Comparison of ENCODE assay signal across 25 cellular contexts in genomic region chr2:108376774-108377173, GRCh38. TPM values are rescaled to one million over a fixed set of nuclear protein-coding genes. Genes with fewer than 3 reads are reported as not detected.
DNase-seq lines count a peak whose midpoint lies in the region; ATAC-seq, FAIRE-seq and TF ChIP-seq lines count a peak whose summit lies in the region.
"Had no signal": no experiment of that assay in that cellular context is flagged by ENCODE, and none has a peak within 500 bp of the region (broad histone marks: within the 10 kb centered on the region; RNA-seq: fewer than 3 reads in every experiment).

No MANE protein-coding gene starts in this region.

- no peaks in the 10 kb centered on the region for H3K27me3 Mint-ChIP-seq in neural crest cell (ENCODE audit: low read depth)
- H3K27me3 Mint-ChIP-seq: activated T-helper 17 cell treated with anti-CD3 and anti-CD28 coated beads, Interleukin-2, amount 50 U/mL, for 72 hours had no signal

- POLR2A ChIA-PET in endothelial cell of umbilical vein (lab: Charles Lee): interaction anchor here (1.4 kb wide), 1 partner anchor 73 kb away, joined by 3 read pairs; no protein-coding TSS in a partner anchor

- FAIRE-seq in endothelial cell of umbilical vein (lab: Jason Lieb, UNC): no peak

- dilution Hi-C loops in endothelial cell of umbilical vein (cut with MboI; ENCODE audit: extremely low pct_ligation_motif_present, low sequenced_read_pairs): no loop called here

- H3K4me1 Mint-ChIP-seq in neural crest cell: peaks cover 31% of the 10 kb centered on the region
- H3K4me1 Mint-ChIP-seq: activated CD4-positive, alpha-beta T cell treated with anti-CD3 and anti-CD28 coated beads for 36 hours; activated CD8-positive, alpha-beta memory T cell treated with anti-CD3 and anti-CD28 coated beads, Interleukin-2, amount 10 ng/mL, durations not matched to agents 7 days and 5 days; activated T-helper 17 cell treated with anti-CD3 and anti-CD28 coated beads, Interleukin-2, amount 50 U/mL, for 72 hours; central memory CD8-positive, alpha-beta T cell had no signal

- no peak for TF ChIP-seq CTCF in cardiac muscle cell (IDR thresholded peaks at IDR 0.05; ENCODE audit: low read depth, low read length)
- no peak for TF ChIP-seq CTCF in endothelial cell of umbilical vein (IDR thresholded peaks at IDR 0.05; ENCODE audit: extremely low read depth in 1 of 2, insufficient read depth in 1 of 2, low read depth in 1 of 2, low read length in 2 of 2)
- TF ChIP-seq CTCF in neural crest cell (conservative IDR thresholded peaks at IDR 0.05): no peak
- TF ChIP-seq CTCF in upper lobe of right lung (IDR thresholded peaks at IDR 0.05): no peak
- TF ChIP-seq CTCF in GM13977 (IDR thresholded peaks at IDR 0.05; ENCODE audit: extremely low read depth, insufficient read depth, missing control alignments): no peak

- H3K4me3 ChIP-seq in cardiac muscle cell (no peak overlapping the region), endothelial cell of umbilical vein (replicated peaks in 1 of 3; ENCODE audit: insufficient read depth in 1 of 3, low read depth in 1 of 3, low read length in 3 of 3) (no peak overlapping the region), upper lobe of right lung (no peak overlapping the region)

- no peak overlapping the region for H3K4me2 ChIP-seq in endothelial cell of umbilical vein (ENCODE audit: insufficient read depth, low read length)

- no peak for TF ChIP-seq POLR2A in endothelial cell of umbilical vein (IDR thresholded peaks at IDR 0.05; ENCODE audit: low read depth, low read length)

- H3K36me3 Mint-ChIP-seq in neural crest cell (ENCODE audit: low read depth): no peaks in the 10 kb centered on the region
- H3K36me3 Mint-ChIP-seq: activated CD8-positive, alpha-beta memory T cell treated with anti-CD3 and anti-CD28 coated beads, Interleukin-2, amount 10 ng/mL, durations not matched to agents 7 days and 5 days; immature natural killer cell had no signal

- H3K27ac Mint-ChIP-seq in neural crest cell (ENCODE audit: unreplicated experiment): no peak overlapping the region
- H3K27ac Mint-ChIP-seq: activated CD4-positive, alpha-beta T cell treated with anti-CD3 and anti-CD28 coated beads for 36 hours; activated CD8-positive, alpha-beta memory T cell treated with anti-CD3 and anti-CD28 coated beads, Interleukin-2, amount 10 ng/mL, durations not matched to agents 7 days and 5 days; activated T-helper 17 cell treated with anti-CD3 and anti-CD28 coated beads, Interleukin-2, amount 50 U/mL, for 72 hours; effector memory CD8-positive, alpha-beta T cell had no signal

- CTCF ChIA-PET in endothelial cell of umbilical vein (lab: Charles Lee): interaction anchor here (1.3 kb wide), 1 partner anchor 10 kb away, joined by 3 read pairs; no protein-coding TSS in a partner anchor

- H3K9me3 ChIP-seq in cardiac muscle cell (ENCODE audit: low read depth) (no peaks in the 10 kb centered on the region), endothelial cell of umbilical vein (replicated peaks; ENCODE audit: control insufficient read depth, insufficient read depth, low read length) (no peaks in the 10 kb centered on the region), upper lobe of right lung (no peaks in the 10 kb centered on the region)
- H3K9me3 ChIP-seq: adrenal gland had no signal

- peak overlapping the region; percentile 86 for H3K27ac ChIP-seq in cardiac muscle cell
- H3K27ac ChIP-seq in endothelial cell of umbilical vein (ENCODE audit: insufficient read depth, low read depth, low read length): peak overlapping the region; percentile 72
- peak overlapping the region; percentile 80 for H3K27ac ChIP-seq in upper lobe of right lung

- H3K4me3 Mint-ChIP-seq in neural crest cell: peak overlapping the region; percentile 72
- H3K4me3 Mint-ChIP-seq: activated CD4-positive, alpha-beta T cell treated with anti-CD3 and anti-CD28 coated beads for 36 hours; activated CD8-positive, alpha-beta memory T cell treated with anti-CD3 and anti-CD28 coated beads, Interleukin-2, amount 10 ng/mL, durations not matched to agents 7 days and 5 days; activated T-helper 17 cell treated with anti-CD3 and anti-CD28 coated beads, Interleukin-2, amount 50 U/mL, for 72 hours; central memory CD8-positive, alpha-beta T cell; effector memory CD8-positive, alpha-beta T cell; immature natural killer cell had no signal

- H3K4me1 ChIP-seq in cardiac muscle cell (ENCODE audit: low read depth): peaks cover 9% of the 10 kb centered on the region
- H3K4me1 ChIP-seq in endothelial cell of umbilical vein (ENCODE audit: control insufficient read depth, extremely low read depth, insufficient read depth, low read length): peaks cover 13% of the 10 kb centered on the region
- H3K4me1 ChIP-seq in upper lobe of right lung: no peaks in the 10 kb centered on the region
- H3K4me1 ChIP-seq: adrenal gland had no signal

- no peaks in the 10 kb centered on the region for H3K27me3 ChIP-seq in cardiac muscle cell
- H3K27me3 ChIP-seq in endothelial cell of umbilical vein (ENCODE audit: control insufficient read depth in 2 of 2, insufficient read depth in 2 of 2, low read length in 2 of 2): peaks cover 0 to 3% of the 10 kb centered on the region in 2 experiments
- no peaks in the 10 kb centered on the region for H3K27me3 ChIP-seq in upper lobe of right lung
- H3K27me3 ChIP-seq: adrenal gland had no signal

- no peaks in the 10 kb centered on the region for H3K79me2 ChIP-seq in endothelial cell of umbilical vein (ENCODE audit: control insufficient read depth, insufficient read depth, low read length)

- H3K9ac ChIP-seq in endothelial cell of umbilical vein (replicated peaks; ENCODE audit: extremely low read depth, insufficient read depth, low read length): no peak overlapping the region

- ATAC-seq in left cardiac atrium: no peak
- ATAC-seq in upper lobe of right lung: no peak
- no peak for ATAC-seq in HG03159 (IDR thresholded peaks at IDR 0.05; ENCODE audit: unreplicated experiment)
- ATAC-seq: activated CD4-positive, alpha-beta T cell treated with anti-CD3 and anti-CD28 coated beads for 36 hours; activated CD8-positive, alpha-beta memory T cell treated with anti-CD3 and anti-CD28 coated beads, Interleukin-2, amount 10 ng/mL, durations not matched to agents 7 days and 5 days; activated T-helper 17 cell treated with anti-CD3 and anti-CD28 coated beads, Interleukin-2, amount 50 U/mL, for 72 hours; effector memory CD8-positive, alpha-beta T cell had no signal

- DNase-seq in cardiac muscle cell (ENCODE audit: low read depth in 1 of 2, low spot score in 1 of 2) (no peak), left cardiac atrium (no peak), endothelial cell of umbilical vein (ENCODE audit: low read depth, low spot score) (no peak), neural crest cell (ENCODE audit: low read depth, low spot score) (no peak), upper lobe of right lung (no peak), NCI-H2227 treated with DMSO at 0.1 percent for 48 hours (lab: John Stamatoyannopoulos, UW) (no peak), GM13977 (ENCODE audit: low spot score) (no peak)
- DNase-seq: 8988T; activated CD4-positive, alpha-beta T cell treated with anti-CD3 and anti-CD28 coated beads for 36 hours; activated CD8-positive, alpha-beta memory T cell treated with anti-CD3 and anti-CD28 coated beads, Interleukin-2, amount 10 ng/mL, durations not matched to agents 7 days and 5 days; adrenal gland; effector memory CD8-positive, alpha-beta T cell; head of caudate nucleus; immature natural killer cell; NCI-H1092 treated with DMSO at 0.1 percent for 48 hours; NCI-H2081; NCI-H524; retina; SW 1271 had no signal

- no peaks in the 10 kb centered on the region for H3K9me1 ChIP-seq in endothelial cell of umbilical vein (replicated peaks; ENCODE audit: control insufficient read depth, extremely low read depth, insufficient read depth, low read length)

- BruUV-seq in endothelial cell of umbilical vein (replicated peaks; lab: Mats Ljungman, UMichigan): no TSS peak

- no peaks in the 10 kb centered on the region for H3K9me3 Mint-ChIP-seq in neural crest cell
- H3K9me3 Mint-ChIP-seq: activated T-helper 17 cell treated with anti-CD3 and anti-CD28 coated beads, Interleukin-2, amount 50 U/mL, for 72 hours; central memory CD8-positive, alpha-beta T cell; effector memory CD8-positive, alpha-beta T cell; immature natural killer cell had no signal

- in situ Hi-C loops in GM13977 (cut with MboI; ENCODE audit: low pct_unique_long_range_greater_than_20kb, low sequenced_read_pairs, unreplicated experiment): loop anchor here (25.0 kb wide), 1 partner anchor 211 kb away; no protein-coding TSS in a partner anchor

- H2AFZ ChIP-seq in endothelial cell of umbilical vein (ENCODE audit: low read depth, low read length): peak overlapping the region; percentile 96

- intact Hi-C loops in left cardiac atrium (cut with DNase I) (no loop called here), endothelial cell of umbilical vein (cut with micrococcal nuclease) (loop anchor here (1.0 kb wide), 1 partner anchor 9 kb away; no protein-coding TSS in a partner anchor), upper lobe of right lung (cut with DNase I) (no loop called here)

- no peaks in the 10 kb centered on the region for H4K20me1 ChIP-seq in endothelial cell of umbilical vein (replicated peaks; ENCODE audit: control insufficient read depth, extremely low read depth, insufficient read depth, low read length)

- H3K36me3 ChIP-seq in cardiac muscle cell (no peaks in the 10 kb centered on the region), endothelial cell of umbilical vein (ENCODE audit: control insufficient read depth in 2 of 2, extremely low read depth in 1 of 2, insufficient read depth in 2 of 2, low read length in 2 of 2) (no peaks in the 10 kb centered on the region), upper lobe of right lung (no peaks in the 10 kb centered on the region)
- H3K36me3 ChIP-seq: adrenal gland had no signal

TF ChIP-seq in endothelial cell of umbilical vein, 7 proteins besides CTCF, POLR2A, EP300 and RAD21 (continues in another document):
- TF ChIP-seq POLR2AphosphoS5 (IDR thresholded peaks at IDR 0.05; ENCODE audit: insufficient read depth, low read depth, low read length) (no peak), MAX (IDR thresholded peaks at IDR 0.05; ENCODE audit: insufficient read depth, insufficient read length) (no peak)

RNA-seq across cellular contexts. Expression of gene SULT1C4, which starts 1.0 kb away (rescaled TPM):
- 9.3 and 14.3 TPM in 2 replicates for total RNA-seq in cardiac muscle cell
- polyA plus RNA-seq in cardiac muscle cell: 10.6 and 21.7 TPM in 2 replicates
- 1 to 10 TPM; 4.5 to 9.6 TPM for total RNA-seq in left cardiac atrium
- total RNA-seq in endothelial cell of umbilical vein: 28.2 and 29.3 TPM in 2 replicates
- polyA plus RNA-seq in endothelial cell of umbilical vein: 12.0 and 17.2 TPM in 2 replicates
- polyA plus RNA-seq in endothelial cell of umbilical vein (2011; cell fraction: cytosol; rRNA removed): 8.3 and 9.0 TPM in 2 replicates
- polyA plus RNA-seq in endothelial cell of umbilical vein (2011; cell fraction: nucleus; rRNA removed): 45.7 and 46.1 TPM in 2 replicates
- polyA plus RNA-seq in endothelial cell of umbilical vein (2012): 6.4 and 17.5 TPM in 2 replicates
- 17.5 and 19.1 TPM in 2 replicates for polyA minus RNA-seq in endothelial cell of umbilical vein
- not detected for polyA minus RNA-seq in endothelial cell of umbilical vein (2011; cell fraction: cytosol; rRNA and poly(A)+ RNA removed)
- polyA minus RNA-seq in endothelial cell of umbilical vein (2011; cell fraction: nucleus; rRNA and poly(A)+ RNA removed): 37.5 and 40.7 TPM in 2 replicates
- total RNA-seq in neural crest cell: 7.7 and 8.0 TPM in 2 replicates
- 11.6 TPM for total RNA-seq in upper lobe of right lung
- total RNA-seq: activated CD4-positive, alpha-beta T cell treated with anti-CD3 and anti-CD28 coated beads for 36 hours; activated CD8-positive, alpha-beta memory T cell treated with anti-CD3 and anti-CD28 coated beads, Interleukin-2, amount 10 ng/mL, durations not matched to agents 7 days and 5 days; activated T-helper 17 cell treated with anti-CD3 and anti-CD28 coated beads, Interleukin-2, amount 50 U/mL, for 72 hours; HT1080; LHCN-M2 had no signal
- polyA plus RNA-seq: immature natural killer cell, neural cell had no signal
